Comparison of ENCODE assay signal across 20 cellular contexts in the genomic region with DNA sequence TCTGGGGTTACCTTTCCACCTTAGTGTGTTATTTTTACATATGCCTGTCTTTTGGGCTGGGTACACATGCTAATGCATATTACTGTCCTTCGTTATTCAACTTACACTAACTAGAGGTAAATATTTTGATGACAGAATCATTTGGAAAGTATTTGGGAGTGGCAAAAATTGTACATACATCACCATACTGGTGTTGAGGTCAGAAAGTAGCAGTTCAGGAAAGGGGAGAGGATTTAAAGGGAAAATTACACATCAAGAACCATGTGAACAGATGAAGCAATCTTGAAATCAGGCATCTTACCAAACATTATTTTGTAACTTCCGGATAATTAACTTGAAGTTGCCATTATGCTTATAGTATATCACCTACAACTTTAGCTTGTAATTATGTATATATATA.
"Had no signal": no experiment of that assay in that cellular context is flagged by ENCODE, and none has a peak within 500 bp of the region (broad histone marks: within the 10 kb centered on the region; RNA-seq: fewer than 3 reads in every experiment).

No MANE protein-coding gene starts in this region.

- H3K27ac ChIP-seq: adrenal gland, coronary artery, skin epidermis, tibial artery, vagina, WERI-Rb-1 had no signal

- H3K36me3 ChIP-seq: adrenal gland, tibial artery, vagina, WERI-Rb-1 had no signal

- DNase-seq: activated CD4-positive, alpha-beta memory T cell treated with anti-CD3 and anti-CD28 coated beads, Interleukin-2, amount 10 ng/mL, durations not matched to agents 7 days and 5 days; activated CD4-positive, alpha-beta T cell treated with anti-CD3 and anti-CD28 coated beads for 36 hours; activated effector memory CD4-positive, alpha-beta T cell treated with Interleukin-2 at 50 U/mL for 16 hours; activated naive CD4-positive, alpha-beta T cell treated with anti-CD3 and anti-CD28 coated beads, Interleukin-2, amount 50 U/mL, for 16 hours; activated T-cell treated with anti-CD3 and anti-CD28 coated beads, Interleukin-2, amount 50 U/mL, for 4 hours; adrenal gland; central memory CD4-positive, alpha-beta T cell; effector CD4-positive, alpha-beta T cell; glutamatergic neuron; nucleus accumbens; posterior cingulate gyrus; right cardiac atrium; stimulated activated CD4-positive, alpha-beta T cell treated with anti-CD3 and anti-CD28 coated beads, Interleukin-4, amount 100 ng/mL, for 24 hours; stimulated activated naive CD4-positive, alpha-beta T cell; T-helper 1 cell; tibial artery; WERI-Rb-1 had no signal

- ATAC-seq: activated CD4-positive, alpha-beta T cell treated with anti-CD3 and anti-CD28 coated beads for 36 hours; activated T-cell treated with anti-CD3 and anti-CD28 coated beads, Interleukin-2, amount 50 U/mL, for 4 hours; right cardiac atrium had no signal

- H3K9me3 ChIP-seq: adrenal gland, tibial artery, vagina had no signal

- H3K4me1 ChIP-seq: adrenal gland, tibial artery, vagina had no signal

- H3K4me3 ChIP-seq: adrenal gland, coronary artery, skin epidermis, tibial artery, vagina had no signal

- H3K27me3 ChIP-seq: adrenal gland, tibial artery, vagina had no signal
